ENCODE assay signal across 8 cellular contexts in the genomic region with DNA sequence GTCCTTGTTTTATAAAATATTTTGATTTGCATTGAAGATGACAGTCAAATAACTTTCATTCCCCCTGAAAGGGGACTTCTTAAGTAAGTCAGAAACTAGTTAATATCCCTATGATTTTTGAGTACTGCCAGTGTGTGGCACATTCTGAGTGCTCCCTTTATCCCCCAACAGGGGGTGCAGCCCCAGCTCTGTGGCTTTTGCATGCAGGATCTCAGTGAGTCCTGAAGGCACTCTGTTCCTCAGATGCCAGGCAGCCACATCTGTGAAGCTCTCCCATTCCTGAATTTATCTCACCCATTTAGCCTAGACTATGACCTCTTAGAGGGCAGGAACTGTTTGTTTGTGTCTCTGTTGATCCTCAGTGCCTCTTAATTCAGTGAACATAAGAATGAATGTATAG.
DNase-seq lines count a peak whose midpoint lies in the region; TF ChIP-seq lines count a peak whose summit lies in the region.

No MANE protein-coding gene starts in this region.

- peak overlapping the region; percentile 43; the same call in 1 of the 2 replicates for H3K27ac ChIP-seq in C4-2B

- TF ChIP-seq CTCF in C4-2B (conservative IDR thresholded peaks at IDR 0.05): peak; percentile 64

- DNase-seq in H4 (ENCODE audit: low spot score) (peak; percentile 4), SK-N-DZ (ENCODE audit: low spot score) (peak; percentile 11), iPS DF 4.7 (ENCODE audit: extremely low read depth, low spot score) (peak; percentile 11), ureter (ENCODE audit: low spot score) (no peak), kidney glomerular epithelial cell (lab: John Stamatoyannopoulos, UW) (no peak), A172 (ENCODE audit: low spot score) (no peak), COR-L47 (lab: John Stamatoyannopoulos, UW) (no peak)

Comparison
In these comparisons a context has a peak if more than half of its experiments do, and no peak if none do; other contexts are left out.
1. DNase-seq: peak in H4 (single experiment), SK-N-DZ (single experiment) and iPS DF 4.7 (single experiment); none in ureter (single experiment), kidney glomerular epithelial cell (single experiment), A172 (single experiment) and COR-L47 (single experiment).